Comparison of ENCODE assay signal across 8 cellular contexts in genomic region chr4:74158561-74159396, GRCh38. TPM values are rescaled to one million over a fixed set of nuclear protein-coding genes. Genes with fewer than 3 reads are reported as not detected.
DNase-seq lines count a peak whose midpoint lies in the region; ATAC-seq and TF ChIP-seq lines count a peak whose summit lies in the region.

No MANE protein-coding gene starts in this region.

- POLR2A ChIA-PET in CD4-positive, alpha-beta T cell (lab: Charles Lee): no interaction called here

- peak overlapping the region; percentile 95 for H3K4me3 Mint-ChIP-seq in CD4-positive, alpha-beta T cell
- H3K4me3 Mint-ChIP-seq in activated T-helper 2 cell treated with anti-CD3 and anti-CD28 coated beads, Interferon-gamma antibody, Interleukin-2, Interleukin-4, amounts not matched to agents 10 μg/mL and 5 μg/mL and 100 μg/mL, durations not matched to agents 14 hours and 24 hours and 36 hours (ENCODE audit: low read depth): peak overlapping the region; percentile 87

- no peak for TF ChIP-seq CTCF in CD4-positive, alpha-beta T cell (IDR thresholded peaks at IDR 0.05)
- TF ChIP-seq CTCF in HL-60 (IDR thresholded peaks at IDR 0.05; ENCODE audit: insufficient read depth, low read length): no peak

- H3K27me3 Mint-ChIP-seq in CD4-positive, alpha-beta T cell: no peaks in the 10 kb centered on the region
- H3K27me3 Mint-ChIP-seq in activated T-helper 2 cell treated with anti-CD3 and anti-CD28 coated beads, Interferon-gamma antibody, Interleukin-2, Interleukin-4, amounts not matched to agents 10 μg/mL and 5 μg/mL and 100 μg/mL, durations not matched to agents 14 hours and 24 hours and 36 hours (ENCODE audit: low read depth): peaks cover 22% of the 10 kb centered on the region

- no peak for ATAC-seq in CD4-positive, alpha-beta T cell (ENCODE audit: poor library complexity)

- H3K9me3 Mint-ChIP-seq in CD4-positive, alpha-beta T cell: no peaks in the 10 kb centered on the region
- no peaks in the 10 kb centered on the region for H3K9me3 Mint-ChIP-seq in activated T-helper 2 cell treated with anti-CD3 and anti-CD28 coated beads, Interferon-gamma antibody, Interleukin-2, Interleukin-4, amounts not matched to agents 10 μg/mL and 5 μg/mL and 100 μg/mL, durations not matched to agents 14 hours and 24 hours and 36 hours

- peak overlapping the region; percentile 51 for H3K4me3 ChIP-seq in HL-60 (replicated peaks; ENCODE audit: insufficient read depth, low read length)
- peak overlapping the region; percentile 81 for H3K4me3 ChIP-seq in iPS-18c (ENCODE audit: insufficient read depth, low read depth, low read length)
- peak overlapping the region; percentile 40 to 65 (median 56) for H3K4me3 ChIP-seq in skin epidermis

- peak overlapping the region; percentile 87 for H3K27ac Mint-ChIP-seq in CD4-positive, alpha-beta T cell
- H3K27ac Mint-ChIP-seq in activated T-helper 2 cell treated with anti-CD3 and anti-CD28 coated beads, Interferon-gamma antibody, Interleukin-2, Interleukin-4, amounts not matched to agents 10 μg/mL and 5 μg/mL and 100 μg/mL, durations not matched to agents 14 hours and 24 hours and 36 hours: peak overlapping the region; percentile 90

- DNase-seq in CD4-positive, alpha-beta T cell: no peak
- DNase-seq in HL-60 (ENCODE audit: low read depth in 1 of 2, low spot score in 1 of 2) (no peak), RPMI8226 (no peak), NCI-H524 treated with DMSO at 0.1 percent for 48 hours (lab: John Stamatoyannopoulos, UW) (no peak), HK-2 (ENCODE audit: unreplicated experiment) (no peak)
- DNase-seq in activated T-helper 2 cell treated with anti-CD3 and anti-CD28 coated beads, Interferon-gamma antibody, Interleukin-2, Interleukin-4, amounts not matched to agents 10 μg/mL and 5 μg/mL and 100 μg/mL, durations not matched to agents 14 hours and 24 hours and 36 hours (ENCODE audit: low spot score): no peak

- CTCF ChIA-PET in CD4-positive, alpha-beta T cell (lab: Charles Lee): no interaction called here

- H3K36me3 Mint-ChIP-seq in CD4-positive, alpha-beta T cell (ENCODE audit: low read depth): peaks cover 37% of the 10 kb centered on the region
- peaks cover 35% of the 10 kb centered on the region for H3K36me3 Mint-ChIP-seq in activated T-helper 2 cell treated with anti-CD3 and anti-CD28 coated beads, Interferon-gamma antibody, Interleukin-2, Interleukin-4, amounts not matched to agents 10 μg/mL and 5 μg/mL and 100 μg/mL, durations not matched to agents 14 hours and 24 hours and 36 hours (ENCODE audit: low read depth)

- no peaks in the 10 kb centered on the region for H3K27me3 ChIP-seq in CD4-positive, alpha-beta T cell (ENCODE audit: control insufficient read depth, insufficient read depth, low read length)
- H3K27me3 ChIP-seq in HL-60 (ENCODE audit: insufficient read depth, poor library complexity, severe bottlenecking): no peaks in the 10 kb centered on the region

- no peaks in the 10 kb centered on the region for H3K9me3 ChIP-seq in CD4-positive, alpha-beta T cell (ENCODE audit: control insufficient read depth, low read length)
- H3K9me3 ChIP-seq in iPS-18c (ENCODE audit: control insufficient read depth, insufficient read depth, low read length): no peaks in the 10 kb centered on the region

- H3K27ac ChIP-seq in CD4-positive, alpha-beta T cell (ENCODE audit: low read depth, low read length): no peak overlapping the region
- H3K27ac ChIP-seq in HL-60 (replicated peaks) (peak overlapping the region; percentile 87), skin epidermis (peak overlapping the region in 20 of 21 experiments; percentile 82 to 95 (median 89))

- intact Hi-C loops in CD4-positive, alpha-beta T cell (cut with DNase I, micrococcal nuclease): loop anchor here in 1 of 2 experiments (5.0 kb wide), 1 partner anchor 901 kb away; the partner anchor contains the start of gene ANKRD17
- intact Hi-C loops in activated T-helper 2 cell treated with anti-CD3 and anti-CD28 coated beads, Interferon-gamma antibody, Interleukin-2, Interleukin-4, amounts not matched to agents 10 μg/mL and 5 μg/mL and 100 μg/mL, durations not matched to agents 14 hours and 24 hours and 36 hours (cut with micrococcal nuclease): loop anchor here (2.0 to 10.0 kb wide), 2 partner anchors 900 to 1094 kb away; partner anchors contain the start of genes ANKRD17 and COX18

- H3K4me1 Mint-ChIP-seq in CD4-positive, alpha-beta T cell (ENCODE audit: low read depth): peaks cover 27% of the 10 kb centered on the region
- peaks cover 25% of the 10 kb centered on the region for H3K4me1 Mint-ChIP-seq in activated T-helper 2 cell treated with anti-CD3 and anti-CD28 coated beads, Interferon-gamma antibody, Interleukin-2, Interleukin-4, amounts not matched to agents 10 μg/mL and 5 μg/mL and 100 μg/mL, durations not matched to agents 14 hours and 24 hours and 36 hours (ENCODE audit: low read depth)

RNA-seq across cellular contexts. Expression of gene MTHFD2L, which starts 0.9 kb away (rescaled TPM):
- total RNA-seq in CD4-positive, alpha-beta T cell: 10 to 100 TPM; 13.7 to 14.4 TPM
- total RNA-seq in activated T-helper 2 cell treated with anti-CD3 and anti-CD28 coated beads, Interferon-gamma antibody, Interleukin-2, Interleukin-4, amounts not matched to agents 10 μg/mL and 5 μg/mL and 100 μg/mL, durations not matched to agents 14 hours and 24 hours and 36 hours: 8.6 TPM in 2 replicates

RNA-seq across cellular contexts. Expression of gene CXCL2, which starts 59.8 kb away (rescaled TPM):
- total RNA-seq in CD4-positive, alpha-beta T cell: 1 to 10 TPM; 3.4 to 3.8 TPM
- total RNA-seq in activated T-helper 2 cell treated with anti-CD3 and anti-CD28 coated beads, Interferon-gamma antibody, Interleukin-2, Interleukin-4, amounts not matched to agents 10 μg/mL and 5 μg/mL and 100 μg/mL, durations not matched to agents 14 hours and 24 hours and 36 hours: not detected in 2 replicates
